ENCODE assay signal across 23 cellular contexts in genomic region chr3:123377173-123377740, GRCh38.
DNase-seq lines count a peak whose midpoint lies in the region; TF ChIP-seq lines count a peak whose summit lies in the region.
"Had no signal": no experiment of that assay in that cellular context is flagged by ENCODE, and none has a peak within 500 bp of the region (broad histone marks: within the 10 kb centered on the region; RNA-seq: fewer than 3 reads in every experiment).

No MANE protein-coding gene starts in this region.

- H3K9ac ChIP-seq in subcutaneous abdominal adipose tissue (ENCODE audit: low read length in 5 of 5): no peak overlapping the region
- H3K9ac ChIP-seq: neural progenitor cell had no signal

- no peaks in the 10 kb centered on the region for H3K9me3 Mint-ChIP-seq in nephron progenitor cell
- H3K9me3 Mint-ChIP-seq: activated CD4-positive, alpha-beta T cell treated with anti-CD3 and anti-CD28 coated beads, Interleukin-2, amount 10 ng/mL, durations not matched to agents 24 days and 14 days; activated naive CD4-positive, alpha-beta T cell treated with anti-CD3 and anti-CD28 coated beads, Interleukin-2, amount 50 U/mL, for 72 hours; effector memory CD8-positive, alpha-beta T cell; neural progenitor cell had no signal

- peaks cover 3% of the 10 kb centered on the region for H3K27me3 Mint-ChIP-seq in nephron progenitor cell (ENCODE audit: low read depth, poor library complexity)
- H3K27me3 Mint-ChIP-seq: activated CD4-positive, alpha-beta T cell treated with anti-CD3 and anti-CD28 coated beads, Interleukin-2, amount 10 ng/mL, durations not matched to agents 24 days and 14 days had no signal

- H3K4me1 ChIP-seq in ascending aorta: peaks cover 8 to 50% of the 10 kb centered on the region in 2 donors
- H3K4me1 ChIP-seq in esophagus squamous epithelium: peaks cover 0 to 40% (median 15%) of the 10 kb centered on the region in 3 donors
- H3K4me1 ChIP-seq in subcutaneous abdominal adipose tissue (ENCODE audit: control insufficient read depth in 5 of 5, insufficient read depth in 5 of 5, low read length in 5 of 5): peaks cover 0 to 53% (median 28%) of the 10 kb centered on the region in 5 donors
- H3K4me1 ChIP-seq: neural progenitor cell had no signal

- H3K27ac ChIP-seq in ascending aorta (peak overlapping the region; percentile 80 to 82), esophagus squamous epithelium (peak overlapping the region in 3 of 4 donors; percentile 20 to 76 (median 46)), subcutaneous abdominal adipose tissue (ENCODE audit: low read depth, low read length) (peak overlapping the region; percentile 28)
- H3K27ac ChIP-seq: hepatocyte, neural progenitor cell, VCaP had no signal

- H3K4me3 Mint-ChIP-seq in nephron progenitor cell: no peak overlapping the region
- H3K4me3 Mint-ChIP-seq: activated CD4-positive, alpha-beta T cell treated with anti-CD3 and anti-CD28 coated beads, Interleukin-2, amount 10 ng/mL, durations not matched to agents 24 days and 14 days; effector memory CD8-positive, alpha-beta T cell; neural progenitor cell had no signal

- H3K9me3 ChIP-seq in ascending aorta (no peaks in the 10 kb centered on the region), esophagus squamous epithelium (no peaks in the 10 kb centered on the region), subcutaneous abdominal adipose tissue (ENCODE audit: control insufficient read depth in 5 of 5, low read length in 5 of 5) (no peaks in the 10 kb centered on the region)

- intact Hi-C loops in ascending aorta (cut with DNase I): no loop called here
- intact Hi-C loops in esophagus squamous epithelium (cut with DNase I): no loop called here

- no peaks in the 10 kb centered on the region for H3K27me3 ChIP-seq in ascending aorta
- H3K27me3 ChIP-seq in esophagus squamous epithelium: no peaks in the 10 kb centered on the region
- H3K27me3 ChIP-seq in subcutaneous abdominal adipose tissue (ENCODE audit: control insufficient read depth in 5 of 5, insufficient read depth in 4 of 5, low read length in 5 of 5): no peaks in the 10 kb centered on the region
- H3K27me3 ChIP-seq: hepatocyte, neural progenitor cell had no signal

- H3K4me3 ChIP-seq in ascending aorta (no peak overlapping the region), esophagus squamous epithelium (no peak overlapping the region), subcutaneous abdominal adipose tissue (ENCODE audit: low read depth in 1 of 5, low read length in 5 of 5) (no peak overlapping the region)
- H3K4me3 ChIP-seq: hepatocyte, neural progenitor cell had no signal

- TF ChIP-seq CTCF in ascending aorta (IDR thresholded peaks at IDR 0.05): no peak
- TF ChIP-seq CTCF in esophagus squamous epithelium (IDR thresholded peaks at IDR 0.05): no peak
- TF ChIP-seq CTCF in nephron progenitor cell (IDR thresholded peaks at IDR 0.05): no peak
- TF ChIP-seq CTCF in GM10266 (IDR thresholded peaks at IDR 0.05; ENCODE audit: control insufficient read depth, insufficient read depth, low read depth, missing control alignments): no peak

- peaks cover 27% of the 10 kb centered on the region for H3K4me1 Mint-ChIP-seq in nephron progenitor cell
- H3K4me1 Mint-ChIP-seq: activated CD4-positive, alpha-beta T cell treated with anti-CD3 and anti-CD28 coated beads, Interleukin-2, amount 10 ng/mL, durations not matched to agents 24 days and 14 days had no signal

- no peaks in the 10 kb centered on the region for H3K36me3 Mint-ChIP-seq in nephron progenitor cell (ENCODE audit: low read depth)
- H3K36me3 Mint-ChIP-seq: activated naive CD4-positive, alpha-beta T cell treated with anti-CD3 and anti-CD28 coated beads, Interleukin-2, amount 50 U/mL, for 72 hours; neural progenitor cell had no signal

- 32 to 35% methylated on average over 3 of the region's 3 CpGs for WGBS in esophagus squamous epithelium, 2 donors

- peak overlapping the region; percentile 34 for H3K27ac Mint-ChIP-seq in nephron progenitor cell
- H3K27ac Mint-ChIP-seq: activated CD4-positive, alpha-beta T cell treated with anti-CD3 and anti-CD28 coated beads, Interleukin-2, amount 10 ng/mL, durations not matched to agents 24 days and 14 days; activated naive CD4-positive, alpha-beta T cell treated with anti-CD3 and anti-CD28 coated beads, Interleukin-2, amount 50 U/mL, for 72 hours; effector memory CD8-positive, alpha-beta T cell; neural progenitor cell had no signal

- DNase-seq in ascending aorta (ENCODE audit: low spot score in 2 of 2) (peak in 1 of 2 donors; percentile 48), esophagus squamous epithelium (lab: John Stamatoyannopoulos, UW) (no peak), nephron progenitor cell (no peak), nucleus accumbens (lab: John Stamatoyannopoulos, UW) (no peak), GM10266 (ENCODE audit: extremely low spot score) (no peak), erythroblast (lab: John Stamatoyannopoulos, UW) (no peak), dermis blood vessel endothelial cell (no peak)
- DNase-seq: activated CD4-positive, alpha-beta T cell treated with anti-CD3 and anti-CD28 coated beads, Interleukin-2, amount 10 ng/mL, durations not matched to agents 24 days and 14 days; activated CD8-positive, alpha-beta memory T cell treated with anti-CD3 and anti-CD28 coated beads for 24 hours; amygdala; cortex of kidney; DND-41; effector memory CD8-positive, alpha-beta T cell; GF-D8; NCI-H748 treated with DMSO at 0.1 percent for 48 hours; stimulated activated CD4-positive, alpha-beta T cell treated with anti-CD3 and anti-CD28 coated beads, Interleukin-15, amount 100 ng/mL, for 24 hours; stimulated activated CD4-positive, alpha-beta T cell treated with anti-CD3 and anti-CD28 coated beads, Interleukin-4, amount 100 ng/mL, for 4 hours; T1000 had no signal

- TF ChIP-seq POLR2A in esophagus squamous epithelium (IDR thresholded peaks at IDR 0.05) (no peak), erythroblast (IDR thresholded peaks at IDR 0.05; ENCODE audit: low read length) (no peak)

- H3K36me3 ChIP-seq in ascending aorta (no peaks in the 10 kb centered on the region), esophagus squamous epithelium (no peaks in the 10 kb centered on the region), subcutaneous abdominal adipose tissue (ENCODE audit: control insufficient read depth in 5 of 5, insufficient read depth in 5 of 5, low read length in 5 of 5) (no peaks in the 10 kb centered on the region)
- H3K36me3 ChIP-seq: neural progenitor cell had no signal

Comparison
In these comparisons a context has a peak if more than half of its experiments do, and no peak if none do; other contexts are left out.
1. H3K27ac ChIP-seq: peak in every context shown above with its lines; median percentile 81 in ascending aorta; 46 in esophagus squamous epithelium; 28 in subcutaneous abdominal adipose tissue.